Comparison of ENCODE assay signal across 20 cellular contexts in the genomic region with DNA sequence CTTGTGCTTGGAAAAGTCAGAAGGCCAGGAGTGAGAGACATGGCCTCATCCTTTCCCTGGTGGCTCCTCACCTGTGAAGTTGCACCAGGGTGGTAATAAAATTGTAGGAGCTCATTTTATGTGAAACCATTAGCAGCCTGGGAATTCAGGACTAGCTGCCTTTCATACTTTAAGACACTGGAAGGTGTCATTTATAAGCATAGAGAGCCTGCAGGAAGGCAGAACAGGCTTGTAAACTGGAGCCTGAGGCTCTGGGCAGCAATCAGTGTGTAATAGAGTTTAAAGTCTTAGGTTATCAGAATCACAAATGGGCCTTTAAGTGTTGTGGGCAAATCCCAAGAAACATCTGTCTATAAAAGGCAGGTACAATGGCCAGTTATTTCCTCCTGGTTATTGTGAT.
"Had no signal": no experiment of that assay in that cellular context is flagged by ENCODE, and none has a peak within 500 bp of the region (broad histone marks: within the 10 kb centered on the region; RNA-seq: fewer than 3 reads in every experiment).

No MANE protein-coding gene starts in this region.

- DNase-seq: activated CD4-positive, alpha-beta memory T cell treated with anti-CD3 and anti-CD28 coated beads, Interleukin-2, amount 10 ng/mL, durations not matched to agents 7 days and 5 days; activated CD4-positive, alpha-beta T cell treated with anti-CD3 and anti-CD28 coated beads, Interleukin-2, amount 10 ng/mL, durations not matched to agents 24 days and 14 days; activated CD8-positive, alpha-beta memory T cell treated with anti-CD3 and anti-CD28 coated beads, Interleukin-2, amount 10 ng/mL, durations not matched to agents 7 days and 5 days; activated effector memory CD4-positive, alpha-beta T cell treated with anti-CD3 and anti-CD28 coated beads, Interleukin-2, amount 50 U/mL, for 16 hours; activated naive CD4-positive, alpha-beta T cell treated with anti-CD3 and anti-CD28 coated beads, Interleukin-2, amount 10 ng/mL, durations not matched to agents 7 days and 5 days; activated T-cell treated with anti-CD3 and anti-CD28 coated beads for 4 hours; amygdala; effector memory CD8-positive, alpha-beta T cell; glutamatergic neuron; hippocampal formation; occipital lobe; retina; stimulated activated CD4-positive, alpha-beta T cell treated with anti-CD3 and anti-CD28 coated beads, Interleukin-2, amount 100 ng/mL, for 48 hours; stimulated activated CD8-positive, alpha-beta memory T cell treated with anti-CD3 and anti-CD28 coated beads, Interleukin-4, amount 100 ng/mL, for 48 hours; stimulated activated naive B cell treated with anti-CD40 and anti-IgM and Interleukin-4, amounts not matched to agents 10 μg/mL and 1 μg/mL and 100 μg/mL, for 72 hours had no signal

- H3K4me3 ChIP-seq: esophagus muscularis mucosa, vagina had no signal

- H3K27ac ChIP-seq: vagina had no signal

- FAIRE-seq: endothelial cell of umbilical vein, frontal cortex had no signal

- H3K27me3 ChIP-seq: esophagus muscularis mucosa, vagina had no signal

- H3K9me3 ChIP-seq: esophagus muscularis mucosa, vagina had no signal

- ATAC-seq: activated CD4-positive, CD25-positive, alpha-beta regulatory T cell treated with anti-CD3 and anti-CD28 coated beads, Interleukin-2, amount 50 U/mL, for 24 hours; activated CD8-positive, alpha-beta memory T cell treated with anti-CD3 and anti-CD28 coated beads, Interleukin-2, amount 10 ng/mL, durations not matched to agents 7 days and 5 days; effector memory CD8-positive, alpha-beta T cell; stimulated activated naive B cell treated with anti-CD40 and anti-IgM and Interleukin-4, amounts not matched to agents 10 μg/mL and 1 μg/mL and 100 μg/mL, for 72 hours had no signal

- H3K4me1 ChIP-seq: vagina had no signal

- H3K36me3 ChIP-seq: esophagus muscularis mucosa, vagina had no signal
